Comparison of ENCODE assay signal across 9 cellular contexts in genomic region chr5:126998201-126998631, GRCh38. TPM values are rescaled to one million over a fixed set of nuclear protein-coding genes. Genes with fewer than 3 reads are reported as not detected.
A peak's percentile ranks its signal among the peaks of the same experiment; 100 is the strongest.
DNase-seq lines count a peak whose midpoint lies in the region; ATAC-seq and TF ChIP-seq lines count a peak whose summit lies in the region.
"Had no signal": no experiment of that assay in that cellular context is flagged by ENCODE, and none has a peak within 500 bp of the region (broad histone marks: within the 10 kb centered on the region; RNA-seq: fewer than 3 reads in every experiment).

No MANE protein-coding gene starts in this region.

- H3K4me3 ChIP-seq in endodermal cell (ENCODE audit: low read length), result no peak overlapping the region
- no peak overlapping the region for H3K4me3 ChIP-seq in CD4-positive, alpha-beta memory T cell (ENCODE audit: low read length in 2 of 2)
- H3K4me3 ChIP-seq in esophagus muscularis mucosa, result no peak overlapping the region
- H3K4me3 ChIP-seq in breast epithelium, result no peak overlapping the region

- TF ChIP-seq POLR2A in esophagus muscularis mucosa (IDR thresholded peaks at IDR 0.05; ENCODE audit: low read depth) (no peak), breast epithelium (IDR thresholded peaks at IDR 0.05) (no peak)

- ATAC-seq in GM19463 (IDR thresholded peaks at IDR 0.05; ENCODE audit: unreplicated experiment) (peak; percentile 93), HG03432 (IDR thresholded peaks at IDR 0.05; ENCODE audit: unreplicated experiment) (peak; percentile 90)

- TF ChIP-seq EP300 in esophagus muscularis mucosa (IDR thresholded peaks at IDR 0.05), result no peak

- no peaks in the 10 kb centered on the region for H3K36me3 ChIP-seq in endodermal cell (ENCODE audit: control insufficient read depth, insufficient read depth, low read length)
- H3K36me3 ChIP-seq in CD4-positive, alpha-beta memory T cell (ENCODE audit: insufficient read depth, low read length), result no peaks in the 10 kb centered on the region
- no peaks in the 10 kb centered on the region for H3K36me3 ChIP-seq in esophagus muscularis mucosa
- H3K36me3 ChIP-seq in breast epithelium, result no peaks in the 10 kb centered on the region

- H3K27me3 ChIP-seq in endodermal cell (ENCODE audit: control insufficient read depth, insufficient read depth, low read length, poor library complexity, severe bottlenecking), result no peaks in the 10 kb centered on the region
- H3K27me3 ChIP-seq in CD4-positive, alpha-beta memory T cell (ENCODE audit: insufficient read depth, low read length), result no peaks in the 10 kb centered on the region
- H3K27me3 ChIP-seq in esophagus muscularis mucosa, result no peaks in the 10 kb centered on the region
- H3K27me3 ChIP-seq in breast epithelium, result no peaks in the 10 kb centered on the region

- DNase-seq in COLO668 (lab: John Stamatoyannopoulos, UW; ENCODE audit: unreplicated experiment) (peak; percentile 29), endodermal cell (peak; percentile 72), esophagus muscularis mucosa (ENCODE audit: extremely low spot score) (no peak), breast epithelium (ENCODE audit: low spot score in 2 of 2) (no peak)
- DNase-seq in activated CD4-positive, alpha-beta T cell treated with anti-CD3 and anti-CD28 coated beads, Interleukin-2, amount 50 U/mL, for 1 hour, result no peak
- no peak for DNase-seq in CD4-positive, alpha-beta memory T cell

- 60 to 61% methylated on average over 1 to 2 of the region's 2 CpGs for WGBS in endodermal cell (ENCODE audit: insufficient coverage in 1 of 2, insufficient read length in 1 of 2), 2 experiments
- WGBS in esophagus muscularis mucosa, result 42% methylated on average over 2 of the region's 2 CpGs

- TF ChIP-seq CTCF in endodermal cell (conservative IDR thresholded peaks at IDR 0.05) (no peak), esophagus muscularis mucosa (IDR thresholded peaks at IDR 0.05) (no peak), breast epithelium (IDR thresholded peaks at IDR 0.05) (no peak)

- H3K4me1 ChIP-seq in endodermal cell (ENCODE audit: control insufficient read depth, insufficient read depth, low read length), result peaks cover 7% of the 10 kb centered on the region
- no peaks in the 10 kb centered on the region for H3K4me1 ChIP-seq in CD4-positive, alpha-beta memory T cell (ENCODE audit: insufficient read depth, low read length)
- H3K4me1 ChIP-seq in esophagus muscularis mucosa, result peaks cover 0 to 28% (median 2%) of the 10 kb centered on the region in 4 donors
- H3K4me1 ChIP-seq in breast epithelium, result no peaks in the 10 kb centered on the region

- H3K36me3 Mint-ChIP-seq in endodermal cell (ENCODE audit: low read depth), result peaks cover 2% of the 10 kb centered on the region
- no peaks in the 10 kb centered on the region for H3K36me3 Mint-ChIP-seq in CD4-positive, alpha-beta memory T cell

- POLR2A ChIA-PET in CD4-positive, alpha-beta memory T cell (lab: Charles Lee; ENCODE audit: partially characterized antibody), result no interaction called here

- H3K27ac Mint-ChIP-seq in endodermal cell, result no peak overlapping the region
- no peak overlapping the region for H3K27ac Mint-ChIP-seq in CD4-positive, alpha-beta memory T cell
- H3K27ac Mint-ChIP-seq: stimulated activated naive CD8-positive, alpha-beta T cell treated with anti-CD3 and anti-CD28 coated beads, Interleukin-15, Interleukin-2, amounts not matched to agents 100 ng/mL and 50 ng/mL, for 24 hours had no signal

- H3K9ac ChIP-seq in endodermal cell (ENCODE audit: extremely low read depth, low read length, poor library complexity, severe bottlenecking), result no peak overlapping the region

- H3K4me1 Mint-ChIP-seq in endodermal cell, result peaks cover 15% of the 10 kb centered on the region
- H3K4me1 Mint-ChIP-seq in CD4-positive, alpha-beta memory T cell, result no peaks in the 10 kb centered on the region

- H3K9me3 Mint-ChIP-seq in endodermal cell, result no peaks in the 10 kb centered on the region
- peaks cover 0 to 1% (median 0%) of the 10 kb centered on the region in 8 donors for H3K9me3 Mint-ChIP-seq in CD4-positive, alpha-beta memory T cell

- H3K9me3 ChIP-seq in endodermal cell (ENCODE audit: control insufficient read depth, low read length) (no peaks in the 10 kb centered on the region), esophagus muscularis mucosa (no peaks in the 10 kb centered on the region), breast epithelium (no peaks in the 10 kb centered on the region)
- no peaks in the 10 kb centered on the region for H3K9me3 ChIP-seq in CD4-positive, alpha-beta memory T cell (ENCODE audit: control insufficient read depth in 1 of 2, low read length in 2 of 2)

- no peaks in the 10 kb centered on the region for H3K27me3 Mint-ChIP-seq in endodermal cell (ENCODE audit: insufficient read depth)
- H3K27me3 Mint-ChIP-seq in CD4-positive, alpha-beta memory T cell, result no peaks in the 10 kb centered on the region
- H3K27me3 Mint-ChIP-seq: stimulated activated naive CD8-positive, alpha-beta T cell treated with anti-CD3 and anti-CD28 coated beads, Interleukin-15, Interleukin-2, amounts not matched to agents 100 ng/mL and 50 ng/mL, for 24 hours had no signal

- intact Hi-C loops in CD4-positive, alpha-beta memory T cell (cut with micrococcal nuclease), result no loop called here
- intact Hi-C loops in esophagus muscularis mucosa (cut with DNase I), result no loop called here
- intact Hi-C loops in breast epithelium (cut with DNase I; ENCODE audit: low total_unique reads), result no loop called here

- H3K27ac ChIP-seq in endodermal cell (ENCODE audit: low read depth, low read length) (no peak overlapping the region), esophagus muscularis mucosa (replicated peaks in 1 of 4) (no peak overlapping the region), breast epithelium (no peak overlapping the region)
- no peak overlapping the region for H3K27ac ChIP-seq in CD4-positive, alpha-beta memory T cell (ENCODE audit: low read depth, low read length)

- no peak overlapping the region for H3K4me3 Mint-ChIP-seq in endodermal cell
- H3K4me3 Mint-ChIP-seq in CD4-positive, alpha-beta memory T cell, result no peak overlapping the region
- H3K4me3 Mint-ChIP-seq: stimulated activated naive CD8-positive, alpha-beta T cell treated with anti-CD3 and anti-CD28 coated beads, Interleukin-15, Interleukin-2, amounts not matched to agents 100 ng/mL and 50 ng/mL, for 24 hours had no signal

- CTCF ChIA-PET in CD4-positive, alpha-beta memory T cell (lab: Charles Lee; ENCODE audit: partially characterized antibody), result no interaction called here

RNA-seq across cellular contexts. Expression of gene MARCHF3, which starts 32.1 kb away (rescaled TPM):
- total RNA-seq in endodermal cell (10 to 100 TPM in 1 of 2 donors, 1 to 10 TPM in 1; 4.4 to 11.3 TPM), esophagus muscularis mucosa (10 to 100 TPM in 1 of 4 donors, 1 to 10 TPM in 3; 1.7 to 13.9 (median 2.5) TPM), breast epithelium (10 to 100 TPM in 2 of 3 donors, 1 to 10 TPM in 1; 7.5 to 16.1 (median 11.6) TPM)
- 6.3 TPM for polyA plus RNA-seq in endodermal cell (2013, experiment 1 of 2)
- polyA plus RNA-seq in endodermal cell (2013, experiment 2 of 2), result 5.6 TPM
- total RNA-seq in CD4-positive, alpha-beta memory T cell, result 1 to 10 TPM; 3.2 to 3.3 TPM
- polyA plus RNA-seq in CD4-positive, alpha-beta memory T cell, result 1 to 10 TPM; 5.5 to 7.5 TPM

Comparison
In these comparisons a context has a peak if more than half of its experiments do, and no peak if none do; other contexts are left out.
1. DNase-seq: peak in COLO668 (single experiment) and endodermal cell (single experiment); none in activated CD4-positive, alpha-beta T cell treated with anti-CD3 and anti-CD28 coated beads, Interleukin-2, amount 50 U/mL, for 1 hour (single experiment), CD4-positive, alpha-beta memory T cell (0 of 5), esophagus muscularis mucosa (single experiment) and breast epithelium (0 of 2).